Comparison of ENCODE assay signal across 14 cellular contexts in the genomic region with DNA sequence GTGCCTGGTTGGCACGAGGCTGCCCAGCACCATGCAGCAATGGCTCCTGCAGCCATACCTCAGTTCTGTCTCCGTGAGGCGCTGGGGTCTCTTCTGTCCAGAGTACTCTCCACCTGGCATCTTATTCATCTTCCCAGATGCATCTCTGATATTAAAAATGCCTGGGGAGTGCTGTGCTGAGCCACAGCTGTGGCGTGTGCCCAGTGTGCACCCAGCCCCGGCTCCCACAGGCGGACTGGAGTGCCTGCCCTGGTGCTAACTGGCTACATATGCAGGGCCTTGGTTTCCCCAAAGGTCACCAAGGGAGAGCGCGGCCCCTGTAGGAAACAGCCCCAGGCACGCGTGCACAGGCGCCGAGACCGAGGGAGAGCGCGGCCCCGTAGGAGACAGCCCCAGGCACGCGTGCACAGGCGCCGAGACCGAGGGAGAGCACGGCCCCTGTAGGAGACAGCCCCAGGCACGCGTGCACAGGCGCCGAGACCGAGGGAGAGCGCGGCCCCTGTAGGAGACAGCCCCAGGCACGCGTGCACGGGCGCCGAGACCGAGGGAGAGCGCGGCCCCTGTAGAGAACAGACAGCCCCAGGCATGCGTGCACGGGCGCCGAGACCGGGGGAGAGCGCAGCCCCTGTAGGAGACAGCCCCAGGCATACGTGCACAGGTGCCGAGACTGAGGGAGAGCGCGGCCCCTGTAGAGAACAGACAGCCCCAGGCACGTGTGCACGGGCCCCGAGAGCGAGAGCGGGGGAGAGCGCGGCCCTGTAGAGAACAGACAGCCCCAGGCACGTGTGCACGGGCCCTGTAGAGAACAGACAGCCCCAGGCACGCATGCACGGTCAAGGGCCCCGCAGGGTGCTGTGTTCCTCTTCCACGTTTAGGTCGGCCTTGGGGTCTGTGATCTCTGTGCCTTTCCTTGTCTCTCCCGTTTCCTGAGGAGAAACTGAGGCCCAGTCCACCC. TPM values are rescaled to one million over a fixed set of nuclear protein-coding genes. Genes with fewer than 3 reads are reported as not detected.
"Had no signal": no experiment of that assay in that cellular context is flagged by ENCODE, and none has a peak within 500 bp of the region (broad histone marks: within the 10 kb centered on the region; RNA-seq: fewer than 3 reads in every experiment).

No MANE protein-coding gene starts in this region.

- H3K27ac ChIP-seq: esophagus muscularis mucosa, left ventricle myocardium inferior, ovary, transverse colon had no signal

- H3K27me3 ChIP-seq: esophagus muscularis mucosa, ovary, transverse colon had no signal

- H3K9me3 Mint-ChIP-seq: activated CD4-positive, alpha-beta T cell treated with anti-CD3 and anti-CD28 coated beads, Interleukin-2, amount 10 ng/mL, durations not matched to agents 24 days and 14 days; activated naive CD4-positive, alpha-beta T cell treated with anti-CD3 and anti-CD28 coated beads for 36 hours; activated T-helper 1 cell treated with anti-CD3 and anti-CD28 coated beads, Interleukin-12 subunit alpha, Interleukin-12 subunit beta, Interleukin-2, Interleukin-4 antibody, amounts not matched to agents 30 ng/mL and 10 ng/mL and 1 ng/mL, durations not matched to agents 14 hours and 24 hours and 36 hours; neural crest cell; T-helper 1 cell treated with Interleukin-12 subunit alpha and Interleukin-12 subunit beta and Interleukin-4 antibody, amounts not matched to agents 30 μg/mL and 1 μg/mL, for 36 hours had no signal

- H3K4me3 ChIP-seq: esophagus muscularis mucosa, left ventricle myocardium inferior, ovary, transverse colon had no signal

- H3K4me3 Mint-ChIP-seq: activated CD4-positive, alpha-beta T cell treated with anti-CD3 and anti-CD28 coated beads, Interleukin-2, amount 10 ng/mL, durations not matched to agents 24 days and 14 days; activated CD8-positive, alpha-beta T cell treated with anti-CD3 and anti-CD28 coated beads, Interleukin-2, amount 10 ng/mL, durations not matched to agents 7 days and 5 days; activated naive CD4-positive, alpha-beta T cell treated with anti-CD3 and anti-CD28 coated beads for 36 hours; activated T-helper 1 cell treated with anti-CD3 and anti-CD28 coated beads, Interleukin-12 subunit alpha, Interleukin-12 subunit beta, Interleukin-2, Interleukin-4 antibody, amounts not matched to agents 30 ng/mL and 10 ng/mL and 1 ng/mL, durations not matched to agents 14 hours and 24 hours and 36 hours; neural crest cell; T-helper 1 cell treated with Interleukin-12 subunit alpha and Interleukin-12 subunit beta and Interleukin-4 antibody, amounts not matched to agents 30 μg/mL and 1 μg/mL, for 36 hours had no signal

- H3K27me3 Mint-ChIP-seq: activated CD4-positive, alpha-beta T cell treated with anti-CD3 and anti-CD28 coated beads, Interleukin-2, amount 10 ng/mL, durations not matched to agents 24 days and 14 days had no signal

- H3K27ac Mint-ChIP-seq: activated CD4-positive, alpha-beta T cell treated with anti-CD3 and anti-CD28 coated beads, Interleukin-2, amount 10 ng/mL, durations not matched to agents 24 days and 14 days; activated CD8-positive, alpha-beta T cell treated with anti-CD3 and anti-CD28 coated beads, Interleukin-2, amount 10 ng/mL, durations not matched to agents 7 days and 5 days; activated naive CD4-positive, alpha-beta T cell treated with anti-CD3 and anti-CD28 coated beads for 36 hours; activated T-helper 1 cell treated with anti-CD3 and anti-CD28 coated beads, Interleukin-12 subunit alpha, Interleukin-12 subunit beta, Interleukin-2, Interleukin-4 antibody, amounts not matched to agents 30 ng/mL and 10 ng/mL and 1 ng/mL, durations not matched to agents 14 hours and 24 hours and 36 hours; T-helper 1 cell treated with Interleukin-12 subunit alpha and Interleukin-12 subunit beta and Interleukin-4 antibody, amounts not matched to agents 30 μg/mL and 1 μg/mL, for 36 hours had no signal

- ATAC-seq: activated CD8-positive, alpha-beta T cell treated with anti-CD3 and anti-CD28 coated beads, Interleukin-2, amount 10 ng/mL, durations not matched to agents 7 days and 5 days had no signal

- H3K4me1 Mint-ChIP-seq: activated CD4-positive, alpha-beta T cell treated with anti-CD3 and anti-CD28 coated beads, Interleukin-2, amount 10 ng/mL, durations not matched to agents 24 days and 14 days had no signal

- H3K9me3 ChIP-seq: esophagus muscularis mucosa, left ventricle myocardium inferior, ovary, transverse colon had no signal

- DNase-seq: activated CD4-positive, alpha-beta T cell treated with anti-CD3 and anti-CD28 coated beads, Interleukin-2, amount 10 ng/mL, durations not matched to agents 24 days and 14 days; activated CD8-positive, alpha-beta memory T cell treated with anti-CD3 and anti-CD28 coated beads, Interleukin-2, amount 50 U/mL, for 48 hours; activated CD8-positive, alpha-beta T cell treated with anti-CD3 and anti-CD28 coated beads, Interleukin-2, amount 10 ng/mL, durations not matched to agents 7 days and 5 days; activated naive CD4-positive, alpha-beta T cell treated with anti-CD3 and anti-CD28 coated beads for 36 hours; left ventricle myocardium inferior; mesendoderm; stimulated activated naive CD4-positive, alpha-beta T cell; transverse colon had no signal

- H3K4me1 ChIP-seq: transverse colon had no signal

- H3K36me3 ChIP-seq: ovary, transverse colon had no signal

RNA-seq across cellular contexts. Expression of a gene that starts 46.4 kb away (rescaled TPM):
- total RNA-seq: activated CD4-positive, alpha-beta T cell treated with anti-CD3 and anti-CD28 coated beads, Interleukin-2, amount 10 ng/mL, durations not matched to agents 24 days and 14 days; activated naive CD4-positive, alpha-beta T cell treated with anti-CD3 and anti-CD28 coated beads for 36 hours; left ventricle myocardium inferior had no signal
- polyA plus RNA-seq: keratinocyte had no signal
